In genomic region chr20:3247638-3248037, GRCh38 we compare ENCODE assay signal across 15 cellular contexts.
"Had no signal": no experiment of that assay in that cellular context is flagged by ENCODE, and none has a peak within 500 bp of the region (broad histone marks: within the 10 kb centered on the region; RNA-seq: fewer than 3 reads in every experiment).

No MANE protein-coding gene starts in this region.

- ATAC-seq: activated CD4-positive, alpha-beta T cell treated with anti-CD3 and anti-CD28 coated beads for 36 hours; gastroesophageal sphincter; stimulated activated naive CD8-positive, alpha-beta T cell treated with anti-CD3 and anti-CD28 coated beads, Interleukin-15, Interleukin-2, amounts not matched to agents 100 U/mL and 50 U/mL, for 24 hours had no signal

- H3K4me3 ChIP-seq: gastroesophageal sphincter, left lung had no signal

- DNase-seq: activated CD4-positive, alpha-beta memory T cell treated with anti-CD3 and anti-CD28 coated beads, Interleukin-2, amount 10 ng/mL, durations not matched to agents 7 days and 5 days; activated CD4-positive, alpha-beta T cell treated with anti-CD3 and anti-CD28 coated beads for 36 hours; activated naive CD4-positive, alpha-beta T cell treated with anti-CD3 and anti-CD28 coated beads, Interleukin-2, amount 10 ng/mL, durations not matched to agents 7 days and 5 days; activated T-cell treated with anti-CD3 and anti-CD28 coated beads, Interleukin-2, amount 50 U/mL, for 24 hours; dorsolateral prefrontal cortex; endodermal cell; left lung; mesenchymal stem cell; natural killer cell; small intestine; stimulated activated CD4-positive, alpha-beta T cell treated with anti-CD3 and anti-CD28 coated beads, Interleukin-4, amount 100 ng/mL, for 4 hours; stimulated activated CD8-positive, alpha-beta memory T cell treated with anti-CD3 and anti-CD28 coated beads, Interleukin-4, amount 100 ng/mL, for 48 hours; stimulated activated naive CD8-positive, alpha-beta T cell treated with anti-CD3 and anti-CD28 coated beads, Interleukin-15, Interleukin-2, amounts not matched to agents 100 U/mL and 50 U/mL, for 24 hours; T-helper 2 cell had no signal
